ENCODE assay signal across 17 cellular contexts in the genomic region with DNA sequence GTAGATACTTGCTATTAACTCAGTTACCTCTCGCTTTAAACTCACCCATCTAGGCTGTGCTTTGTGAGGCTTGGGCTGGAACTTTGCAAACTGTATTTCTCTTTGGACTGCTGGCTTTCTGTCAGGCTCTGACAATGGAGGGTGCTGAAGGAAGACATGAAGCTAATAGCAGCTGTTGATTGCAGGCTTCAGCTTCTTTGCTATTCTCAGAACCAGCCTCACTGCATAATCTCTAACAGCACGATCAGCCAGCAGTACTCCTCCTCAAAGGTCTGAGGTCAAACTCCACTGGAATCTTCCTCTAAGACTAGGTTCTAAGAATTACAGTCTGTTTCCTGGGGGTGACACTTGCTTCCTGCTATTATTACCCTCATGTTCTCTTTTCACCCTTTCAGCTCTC.
DNase-seq lines count a peak whose midpoint lies in the region; ATAC-seq, FAIRE-seq and TF ChIP-seq lines count a peak whose summit lies in the region.
"Had no signal": no experiment of that assay in that cellular context is flagged by ENCODE, and none has a peak within 500 bp of the region (broad histone marks: within the 10 kb centered on the region; RNA-seq: fewer than 3 reads in every experiment).

No MANE protein-coding gene starts in this region.

- no peak for FAIRE-seq in small intestine (lab: Jason Lieb, UNC)
- FAIRE-seq: H54 had no signal

- no peak overlapping the region for H3K27ac ChIP-seq in heart left ventricle
- no peak overlapping the region for H3K27ac ChIP-seq in right cardiac atrium (ENCODE audit: low read length)
- H3K27ac ChIP-seq in small intestine (ENCODE audit: low read depth in 1 of 2, low read length in 1 of 2), result no peak overlapping the region
- H3K27ac ChIP-seq in esophagus squamous epithelium, result no peak overlapping the region
- no peak overlapping the region for H3K27ac ChIP-seq in caudate nucleus (ENCODE audit: low read depth, low read length)
- H3K27ac ChIP-seq: C4-2B, SJSA1 had no signal

- DNase-seq in heart left ventricle, result no peak
- no peak for DNase-seq in right cardiac atrium
- peak; percentile 34 for DNase-seq in OCI-M1 (lab: John Stamatoyannopoulos, UW)
- DNase-seq in left ventricle myocardium superior, result no peak
- DNase-seq in small intestine, result peak; percentile 7
- no peak for DNase-seq in esophagus squamous epithelium (lab: John Stamatoyannopoulos, UW)
- DNase-seq in caudate nucleus (lab: John Stamatoyannopoulos, UW), result no peak
- DNase-seq: EL, KBM-7, NCI-H187 treated with DMSO at 0.1 percent for 48 hours, NCI-H2171, NCI-H446 treated with DMSO at 0.1 percent for 48 hours, NCI-H748 treated with DMSO at 0.1 percent for 48 hours had no signal

- intact Hi-C loops in heart left ventricle (cut with DNase I) (no loop called here), right cardiac atrium (cut with DNase I) (no loop called here), left ventricle myocardium superior (cut with micrococcal nuclease) (no loop called here), esophagus squamous epithelium (cut with DNase I) (no loop called here)

- ATAC-seq in heart left ventricle (peak in 3 of 4 donors; percentile 48 to 53 (median 52)), right cardiac atrium (no peak), left ventricle myocardium superior (peak; percentile 58), HG02852 (IDR thresholded peaks at IDR 0.05; ENCODE audit: unreplicated experiment) (no peak)

- TF ChIP-seq CTCF in heart left ventricle (IDR thresholded peaks at IDR 0.05) (no peak), esophagus squamous epithelium (IDR thresholded peaks at IDR 0.05) (no peak)

- H3K9me3 ChIP-seq in heart left ventricle, result no peaks in the 10 kb centered on the region
- no peaks in the 10 kb centered on the region for H3K9me3 ChIP-seq in right cardiac atrium (ENCODE audit: control insufficient read depth, low read length)
- no peaks in the 10 kb centered on the region for H3K9me3 ChIP-seq in small intestine (ENCODE audit: control insufficient read depth, low read depth)
- H3K9me3 ChIP-seq in esophagus squamous epithelium, result no peaks in the 10 kb centered on the region

- TF ChIP-seq POLR2A in heart left ventricle (IDR thresholded peaks at IDR 0.05) (no peak), esophagus squamous epithelium (IDR thresholded peaks at IDR 0.05) (no peak)

- H3K27me3 ChIP-seq in heart left ventricle (no peaks in the 10 kb centered on the region), right cardiac atrium (ENCODE audit: control insufficient read depth, insufficient read depth) (no peaks in the 10 kb centered on the region), small intestine (ENCODE audit: control insufficient read depth in 2 of 2, insufficient read depth in 2 of 2, low read length in 2 of 2) (no peaks in the 10 kb centered on the region), esophagus squamous epithelium (no peaks in the 10 kb centered on the region)
- H3K27me3 ChIP-seq: SJSA1 had no signal

- H3K36me3 ChIP-seq in heart left ventricle (no peaks in the 10 kb centered on the region), small intestine (ENCODE audit: control insufficient read depth in 2 of 2, insufficient read depth in 2 of 2, low read length in 2 of 2) (no peaks in the 10 kb centered on the region), esophagus squamous epithelium (no peaks in the 10 kb centered on the region)
- H3K36me3 ChIP-seq: SJSA1 had no signal

- H3K4me3 ChIP-seq in heart left ventricle, result no peak overlapping the region
- no peak overlapping the region for H3K4me3 ChIP-seq in right cardiac atrium (ENCODE audit: low read length)
- H3K4me3 ChIP-seq in small intestine (ENCODE audit: low read depth in 1 of 2, low read length in 2 of 2), result no peak overlapping the region
- no peak overlapping the region for H3K4me3 ChIP-seq in esophagus squamous epithelium
- H3K4me3 ChIP-seq: SJSA1 had no signal

- 27 to 38% (median 32%) methylated on average over 2 of the region's 2 CpGs for WGBS in heart left ventricle, 4 donors
- 26% methylated on average over 2 of the region's 2 CpGs for WGBS in right cardiac atrium
- 39 to 48% (median 46%) methylated on average over 2 of the region's 2 CpGs for WGBS in small intestine, 3 donors
- WGBS in esophagus squamous epithelium, 2 donors, result 48 to 53% methylated on average over 2 of the region's 2 CpGs

- no peaks in the 10 kb centered on the region for H3K4me1 ChIP-seq in heart left ventricle
- no peaks in the 10 kb centered on the region for H3K4me1 ChIP-seq in right cardiac atrium (ENCODE audit: control insufficient read depth, insufficient read depth, low read length)
- no peaks in the 10 kb centered on the region for H3K4me1 ChIP-seq in small intestine (ENCODE audit: control insufficient read depth in 2 of 2, insufficient read depth in 1 of 2, low read depth in 1 of 2, low read length in 1 of 2)
- no peaks in the 10 kb centered on the region for H3K4me1 ChIP-seq in esophagus squamous epithelium
- H3K4me1 ChIP-seq: SJSA1 had no signal

Comparison
In these comparisons a context has a peak if more than half of its experiments do, and no peak if none do; other contexts are left out.
1. ATAC-seq: peak in heart left ventricle (3 of 4) and left ventricle myocardium superior (single experiment); none in right cardiac atrium (0 of 2) and HG02852 (single experiment).
2. DNase-seq: peak in OCI-M1 (single experiment) and small intestine (single experiment); none in heart left ventricle (0 of 5), right cardiac atrium (0 of 3), left ventricle myocardium superior (single experiment), esophagus squamous epithelium (single experiment) and caudate nucleus (0 of 61).